ENCODE assay signal across 12 cellular contexts in the genomic region with DNA sequence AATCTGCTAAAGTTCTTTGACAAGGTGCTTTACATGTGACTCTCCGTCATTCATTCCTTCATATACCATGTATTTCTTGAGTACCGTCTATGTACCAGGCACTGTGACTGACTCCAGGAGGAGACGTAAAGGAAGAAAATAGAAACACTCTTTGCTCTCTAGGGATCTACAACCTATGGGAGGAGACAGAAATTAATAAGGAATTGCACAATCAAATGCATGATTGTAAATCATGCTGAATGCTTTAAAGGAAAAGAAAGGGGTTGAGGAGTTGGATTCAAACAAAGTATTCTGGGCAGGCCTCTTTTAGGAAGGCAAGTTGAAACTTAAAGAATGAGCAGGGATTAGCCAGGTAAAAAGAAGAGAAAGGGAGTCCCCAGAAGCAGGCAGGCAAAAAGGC.
DNase-seq lines count a peak whose midpoint lies in the region; ATAC-seq and TF ChIP-seq lines count a peak whose summit lies in the region.
"Had no signal": no experiment of that assay in that cellular context is flagged by ENCODE, and none has a peak within 500 bp of the region (broad histone marks: within the 10 kb centered on the region; RNA-seq: fewer than 3 reads in every experiment).

No MANE protein-coding gene starts in this region.

- H3K4me1 ChIP-seq in ascending aorta, result peaks cover 6 to 25% of the 10 kb centered on the region in 2 donors
- H3K4me1 ChIP-seq in left lung, result peaks cover 8 to 9% of the 10 kb centered on the region in 2 donors
- peaks cover 8 to 18% (median 18%) of the 10 kb centered on the region in 3 donors for H3K4me1 ChIP-seq in skeletal muscle tissue (ENCODE audit: control insufficient read depth in 3 of 3, insufficient read depth in 3 of 3, low read length in 3 of 3)
- no peaks in the 10 kb centered on the region for H3K4me1 ChIP-seq in Caco-2

- CTCF ChIA-PET in Caco-2 (lab: Charles Lee), result no interaction called here

- no peak overlapping the region for H3K4me3 Mint-ChIP-seq in CD14-positive monocyte
- H3K4me3 Mint-ChIP-seq in Caco-2 (ENCODE audit: unreplicated experiment), result no peak overlapping the region

- H3K9me3 Mint-ChIP-seq in CD14-positive monocyte (peaks cover 0 to 3% (median 0%) of the 10 kb centered on the region in 7 donors), Caco-2 (ENCODE audit: unreplicated experiment) (no peaks in the 10 kb centered on the region)

- POLR2A ChIA-PET in Caco-2 (lab: Charles Lee), result no interaction called here

- H3K27me3 ChIP-seq in ascending aorta (no peaks in the 10 kb centered on the region), left lung (no peaks in the 10 kb centered on the region), skeletal muscle tissue (ENCODE audit: control insufficient read depth in 3 of 3, insufficient read depth in 3 of 3, low read length in 3 of 3) (no peaks in the 10 kb centered on the region), Caco-2 (replicated peaks; ENCODE audit: control insufficient read depth, insufficient read depth, low read length) (no peaks in the 10 kb centered on the region)

- no TSS peak for BruUV-seq in Caco-2 (replicated peaks; lab: Mats Ljungman, UMichigan)

- H3K36me3 ChIP-seq in ascending aorta (no peaks in the 10 kb centered on the region), left lung (no peaks in the 10 kb centered on the region), skeletal muscle tissue (ENCODE audit: control insufficient read depth in 3 of 3, insufficient read depth in 3 of 3, low read length in 3 of 3) (no peaks in the 10 kb centered on the region), Caco-2 (ENCODE audit: control insufficient read depth, insufficient read depth, low read length) (no peaks in the 10 kb centered on the region)

- no peak for DNase-seq in CD14-positive monocyte (ENCODE audit: low spot score)
- DNase-seq in ascending aorta (ENCODE audit: low spot score in 2 of 2), result no peak
- DNase-seq in left lung, result no peak
- no peak for DNase-seq in KG1 (lab: John Stamatoyannopoulos, UW)
- DNase-seq in Caco-2, result no peak
- DNase-seq in dedifferentiated amniotic fluid mesenchymal stem cell (ENCODE audit: extremely low spot score), result no peak
- DNase-seq: activated CD4-positive, alpha-beta T cell treated with anti-CD3 and anti-CD28 coated beads, Interleukin-2, amount 50 U/mL, for 4 hours; NCI-H2227 treated with DMSO at 0.1 percent for 48 hours; T-helper 2 cell had no signal

- TF ChIP-seq CTCF in CD14-positive monocyte (IDR thresholded peaks at IDR 0.05) (no peak), ascending aorta (IDR thresholded peaks at IDR 0.05) (no peak), left lung (IDR thresholded peaks at IDR 0.05) (no peak), Caco-2 (IDR thresholded peaks at IDR 0.05; ENCODE audit: insufficient read depth in 1 of 2, low read depth in 1 of 2, low read length in 1 of 2, severe bottlenecking in 1 of 2, unreplicated experiment in 1 of 2) (no peak)

- peaks cover 0 to 4% (median 2%) of the 10 kb centered on the region in 3 donors for H3K27me3 Mint-ChIP-seq in CD14-positive monocyte (ENCODE audit: low read depth in 3 of 3)
- no peaks in the 10 kb centered on the region for H3K27me3 Mint-ChIP-seq in Caco-2 (ENCODE audit: insufficient read depth, unreplicated experiment)

- ATAC-seq in left lung (peak; percentile 3), GM21381 (IDR thresholded peaks at IDR 0.05; ENCODE audit: unreplicated experiment) (no peak)

- H3K27ac ChIP-seq in ascending aorta, result peak overlapping the region; percentile 66 to 75
- H3K27ac ChIP-seq in left lung, result peak overlapping the region; percentile 55 to 70
- peak overlapping the region; percentile 73 for H3K27ac ChIP-seq in skeletal muscle tissue (ENCODE audit: low read depth, low read length)

- H3K27ac Mint-ChIP-seq in CD14-positive monocyte (peak overlapping the region in 4 of 7 donors; percentile 23 to 64 (median 49)), Caco-2 (ENCODE audit: unreplicated experiment) (no peak overlapping the region)

- H3K36me3 Mint-ChIP-seq in CD14-positive monocyte (no peaks in the 10 kb centered on the region), Caco-2 (ENCODE audit: insufficient read depth, unreplicated experiment) (no peaks in the 10 kb centered on the region)

- H3K9me3 ChIP-seq in ascending aorta (no peaks in the 10 kb centered on the region), left lung (no peaks in the 10 kb centered on the region), skeletal muscle tissue (ENCODE audit: control insufficient read depth in 3 of 3, low read length in 3 of 3) (no peaks in the 10 kb centered on the region), Caco-2 (no peaks in the 10 kb centered on the region)

- no peak overlapping the region for H3K4me3 ChIP-seq in ascending aorta
- no peak overlapping the region for H3K4me3 ChIP-seq in left lung
- H3K4me3 ChIP-seq in skeletal muscle tissue (ENCODE audit: low read length in 3 of 3), result no peak overlapping the region
- no peak overlapping the region for H3K4me3 ChIP-seq in Caco-2 (ENCODE audit: low read depth, low read length)
- H3K4me3 ChIP-seq: lung had no signal

- intact Hi-C loops in CD14-positive monocyte (cut with micrococcal nuclease) (no loop called here), ascending aorta (cut with DNase I) (no loop called here), left lung (cut with DNase I) (no loop called here), Caco-2 (cut with micrococcal nuclease; ENCODE audit: unreplicated experiment) (no loop called here)

- H3K9ac ChIP-seq in skeletal muscle tissue (ENCODE audit: low read depth in 1 of 3, low read length in 3 of 3), result peak overlapping the region in 1 of 3 donors; percentile 24

- H3K4me1 Mint-ChIP-seq in CD14-positive monocyte, result peaks cover 8% of the 10 kb centered on the region
- peaks cover 9% of the 10 kb centered on the region for H3K4me1 Mint-ChIP-seq in Caco-2 (ENCODE audit: low read depth, unreplicated experiment)
